ENCODE assay signal across 11 cellular contexts in genomic region chr20:50077818-50078601, GRCh38.
"Had no signal": no experiment of that assay in that cellular context is flagged by ENCODE, and none has a peak within 500 bp of the region (broad histone marks: within the 10 kb centered on the region; RNA-seq: fewer than 3 reads in every experiment).

No MANE protein-coding gene starts in this region.

- H3K9me3 ChIP-seq: transverse colon had no signal

- H3K27ac Mint-ChIP-seq: activated T-cell treated with anti-CD3 and anti-CD28 coated beads, Interleukin-2, amount 50 U/mL, for 72 hours; brain; dendritic cell treated with granulocyte-macrophage colony-stimulating factor and Interleukin-4, amounts not matched to agents 40 ng/mL and 50 ng/mL, for 4 days had no signal

- H3K36me3 ChIP-seq: transverse colon had no signal

- ATAC-seq: activated T-cell treated with anti-CD3 and anti-CD28 coated beads, Interleukin-2, amount 50 U/mL, for 72 hours had no signal

- H3K27ac ChIP-seq: skin epidermis, transverse colon had no signal

- H3K9me3 Mint-ChIP-seq: activated T-cell treated with anti-CD3 and anti-CD28 coated beads, Interleukin-2, amount 50 U/mL, for 72 hours; dendritic cell treated with granulocyte-macrophage colony-stimulating factor and Interleukin-4, amounts not matched to agents 40 ng/mL and 50 ng/mL, for 4 days had no signal

- H3K4me3 Mint-ChIP-seq: activated T-cell treated with anti-CD3 and anti-CD28 coated beads, Interleukin-2, amount 50 U/mL, for 72 hours; brain; dendritic cell treated with granulocyte-macrophage colony-stimulating factor and Interleukin-4, amounts not matched to agents 40 ng/mL and 50 ng/mL, for 4 days had no signal

- H3K27me3 Mint-ChIP-seq: brain had no signal

- H3K4me3 ChIP-seq: skin epidermis, transverse colon had no signal

- H3K27me3 ChIP-seq: transverse colon had no signal

- DNase-seq: activated naive CD4-positive, alpha-beta T cell; activated T-cell treated with anti-CD3 and anti-CD28 coated beads, Interleukin-2, amount 50 U/mL, for 72 hours; amniotic stem cell; cerebellar nuclear complex; erythroblast; midbrain; nucleus accumbens; transverse colon had no signal
